ENCODE assay signal across 17 cellular contexts in the genomic region with DNA sequence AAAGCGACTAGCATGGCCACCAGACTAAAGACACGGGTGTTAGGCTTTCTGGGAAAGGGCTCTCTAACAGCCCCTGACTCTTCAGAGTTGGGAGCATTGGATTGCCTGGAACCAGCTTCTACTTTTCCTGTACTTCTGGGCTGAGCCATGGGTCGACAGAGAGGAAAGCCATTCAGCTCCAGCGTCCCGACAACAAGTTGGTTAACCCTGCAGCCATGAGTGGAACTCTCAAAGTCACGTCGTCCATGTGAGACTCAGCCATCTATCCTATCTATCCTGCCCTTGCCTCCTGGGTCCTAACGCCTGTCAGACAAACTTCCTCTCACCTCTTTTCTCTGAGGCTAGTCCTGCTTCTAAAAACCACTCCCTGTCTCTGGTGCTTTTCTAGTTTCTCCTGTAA. TPM values are rescaled to one million over a fixed set of nuclear protein-coding genes. Genes with fewer than 3 reads are reported as not detected.
A peak's percentile ranks its signal among the peaks of the same experiment; 100 is the strongest.
DNase-seq lines count a peak whose midpoint lies in the region; ATAC-seq, FAIRE-seq and TF ChIP-seq lines count a peak whose summit lies in the region.
"Had no signal": no experiment of that assay in that cellular context is flagged by ENCODE, and none has a peak within 500 bp of the region (broad histone marks: within the 10 kb centered on the region; RNA-seq: fewer than 3 reads in every experiment).

No MANE protein-coding gene starts in this region.

- peaks cover 0 to 19% of the 10 kb centered on the region in 2 experiments; a peak in 3 of 5 replicates for H3K4me1 ChIP-seq in K562 (replicated peaks in 1 of 2; ENCODE audit: control insufficient read depth in 2 of 2, insufficient read depth in 2 of 2, low read length in 2 of 2)
- H3K4me1 ChIP-seq: parathyroid adenoma, suprapubic skin had no signal

- H3K4me1 Mint-ChIP-seq in activated CD8-positive, alpha-beta T cell treated with anti-CD3 and anti-CD28 coated beads, Interleukin-2, amount 10 ng/mL, durations not matched to agents 7 days and 5 days (ENCODE audit: low read depth): peaks cover 50% of the 10 kb centered on the region
- H3K4me1 Mint-ChIP-seq in stimulated activated naive CD8-positive, alpha-beta T cell treated with anti-CD3 and anti-CD28 coated beads, Interleukin-15, Interleukin-2, amounts not matched to agents 100 ng/mL and 50 ng/mL, for 24 hours (ENCODE audit: low read depth): peaks cover 36% of the 10 kb centered on the region
- H3K4me1 Mint-ChIP-seq: brain had no signal

- POLR2A ChIA-PET in activated CD8-positive, alpha-beta T cell treated with anti-CD3 and anti-CD28 coated beads, Interleukin-2, amount 10 ng/mL, durations not matched to agents 7 days and 5 days (lab: Charles Lee): interaction anchor here (1.4 to 1.9 kb wide), 2 partner anchors 27 to 32 kb away, joined by 6 to 17 read pairs; partner anchors contain the start of gene TBC1D5
- POLR2A ChIA-PET in K562 (lab: Yijun Ruan, JAX): interaction anchor here (0.7 kb wide), 1 partner anchor 39 kb away, joined by 3 read pairs; no protein-coding TSS in a partner anchor

- peaks cover 10% of the 10 kb centered on the region for H3K9me3 Mint-ChIP-seq in activated CD8-positive, alpha-beta T cell treated with anti-CD3 and anti-CD28 coated beads, Interleukin-2, amount 10 ng/mL, durations not matched to agents 7 days and 5 days (ENCODE audit: insufficient read depth)
- H3K9me3 Mint-ChIP-seq in stimulated activated naive CD8-positive, alpha-beta T cell treated with anti-CD3 and anti-CD28 coated beads, Interleukin-15, Interleukin-2, amounts not matched to agents 100 ng/mL and 50 ng/mL, for 24 hours: peaks cover 8% of the 10 kb centered on the region
- H3K9me3 Mint-ChIP-seq: dendritic cell treated with granulocyte-macrophage colony-stimulating factor and Interleukin-4, amounts not matched to agents 40 ng/mL and 50 ng/mL, for 4 days had no signal

- H3K4me3 ChIP-seq in K562: no peak overlapping the region
- H3K4me3 ChIP-seq: left lung, suprapubic skin had no signal

- peak overlapping the region; percentile 81 for H3K27ac Mint-ChIP-seq in activated CD8-positive, alpha-beta T cell treated with anti-CD3 and anti-CD28 coated beads, Interleukin-2, amount 10 ng/mL, durations not matched to agents 7 days and 5 days
- peak overlapping the region; percentile 92 for H3K27ac Mint-ChIP-seq in stimulated activated naive CD8-positive, alpha-beta T cell treated with anti-CD3 and anti-CD28 coated beads, Interleukin-15, Interleukin-2, amounts not matched to agents 100 ng/mL and 50 ng/mL, for 24 hours
- H3K27ac Mint-ChIP-seq: brain; dendritic cell treated with granulocyte-macrophage colony-stimulating factor and Interleukin-4, amounts not matched to agents 40 ng/mL and 50 ng/mL, for 4 days had no signal

- peaks cover 53% of the 10 kb centered on the region for H3K36me3 Mint-ChIP-seq in activated CD8-positive, alpha-beta T cell treated with anti-CD3 and anti-CD28 coated beads, Interleukin-2, amount 10 ng/mL, durations not matched to agents 7 days and 5 days (ENCODE audit: low read depth)
- H3K36me3 Mint-ChIP-seq in stimulated activated naive CD8-positive, alpha-beta T cell treated with anti-CD3 and anti-CD28 coated beads, Interleukin-15, Interleukin-2, amounts not matched to agents 100 ng/mL and 50 ng/mL, for 24 hours (ENCODE audit: low read depth): peaks cover 9% of the 10 kb centered on the region
- H3K36me3 Mint-ChIP-seq: brain had no signal

- in situ Hi-C loops in K562 (cut with MboI): no loop called here

- WGBS in K562 (ENCODE audit: insufficient coverage, low coverage, missing lambda C conversion rate): 48% methylated on average over 8 of the region's 8 CpGs

- intact Hi-C loops in K562 (cut with micrococcal nuclease): no loop called here

- peak overlapping the region; percentile 3; the same call in 1 of the 2 replicates for H3K4me2 ChIP-seq in K562 (ENCODE audit: insufficient read depth, low read length)

- H3K9ac ChIP-seq in K562 (ENCODE audit: insufficient read depth in 1 of 2, low read depth in 2 of 2, low read length in 2 of 2): no peak overlapping the region
- H3K9ac ChIP-seq: parathyroid adenoma had no signal

- FAIRE-seq in K562 (lab: Jason Lieb, UNC): no peak
- FAIRE-seq: small intestine had no signal

- H2AFZ ChIP-seq in K562 (ENCODE audit: low read depth, low read length): peak overlapping the region; percentile 73
- H2AFZ ChIP-seq: parathyroid adenoma had no signal

- TF ChIP-seq EP300 in K562 (IDR thresholded peaks at IDR 0.05; ENCODE audit: low read length): no peak

- peaks cover 2% of the 10 kb centered on the region; the same call in 1 of the 2 replicates for H3K9me3 ChIP-seq in K562 (replicated peaks; ENCODE audit: control insufficient read depth, insufficient read depth, low read depth, low read length)
- H3K9me3 ChIP-seq: left lung, suprapubic skin had no signal

- H3K36me3 ChIP-seq in K562 (ENCODE audit: control insufficient read depth, insufficient read depth, low read length): no peaks in the 10 kb centered on the region
- H3K36me3 ChIP-seq: left lung, suprapubic skin had no signal

- no peak for TF ChIP-seq CTCF in K562 (IDR thresholded peaks at IDR 0.05 in 2 of 3, conservative IDR thresholded peaks at IDR 0.05 in 1 of 3; ENCODE audit: insufficient read depth in 2 of 3, low read depth in 1 of 3, low read length in 3 of 3)

- peak; percentile 48 for ATAC-seq in activated CD8-positive, alpha-beta T cell treated with anti-CD3 and anti-CD28 coated beads, Interleukin-2, amount 10 ng/mL, durations not matched to agents 7 days and 5 days
- no peak for ATAC-seq in K562
- ATAC-seq: left lung had no signal

- TF ChIP-seq RAD21 in K562 (CRISPR knock-in tag; conservative IDR thresholded peaks at IDR 0.05 in 1 of 2, IDR thresholded peaks at IDR 0.05 in 1 of 2): no peak

- H4K20me1 ChIP-seq in K562 (replicated peaks; ENCODE audit: control insufficient read depth, insufficient read depth, low read length): no peaks in the 10 kb centered on the region

- H3K27me3 ChIP-seq in K562 (ENCODE audit: control insufficient read depth in 2 of 2, insufficient read depth in 2 of 2, low read length in 2 of 2): no peaks in the 10 kb centered on the region
- H3K27me3 ChIP-seq: left lung, suprapubic skin had no signal

- peak overlapping the region; percentile 75 for H3K4me3 Mint-ChIP-seq in activated CD8-positive, alpha-beta T cell treated with anti-CD3 and anti-CD28 coated beads, Interleukin-2, amount 10 ng/mL, durations not matched to agents 7 days and 5 days
- peak overlapping the region; percentile 78 for H3K4me3 Mint-ChIP-seq in stimulated activated naive CD8-positive, alpha-beta T cell treated with anti-CD3 and anti-CD28 coated beads, Interleukin-15, Interleukin-2, amounts not matched to agents 100 ng/mL and 50 ng/mL, for 24 hours
- H3K4me3 Mint-ChIP-seq: brain; dendritic cell treated with granulocyte-macrophage colony-stimulating factor and Interleukin-4, amounts not matched to agents 40 ng/mL and 50 ng/mL, for 4 days had no signal

- peaks cover 14% of the 10 kb centered on the region for H3K27me3 Mint-ChIP-seq in activated CD8-positive, alpha-beta T cell treated with anti-CD3 and anti-CD28 coated beads, Interleukin-2, amount 10 ng/mL, durations not matched to agents 7 days and 5 days (ENCODE audit: low read depth)
- peaks cover 37% of the 10 kb centered on the region for H3K27me3 Mint-ChIP-seq in stimulated activated naive CD8-positive, alpha-beta T cell treated with anti-CD3 and anti-CD28 coated beads, Interleukin-15, Interleukin-2, amounts not matched to agents 100 ng/mL and 50 ng/mL, for 24 hours

- CTCF ChIA-PET in activated CD8-positive, alpha-beta T cell treated with anti-CD3 and anti-CD28 coated beads, Interleukin-2, amount 10 ng/mL, durations not matched to agents 7 days and 5 days (lab: Charles Lee): interaction anchor here (0.8 to 1.5 kb wide), 4 partner anchors 26 to 130 kb away, joined by 3 to 5 read pairs (median 4); partner anchors contain the start of gene TBC1D5
- CTCF ChIA-PET in K562 (lab: Yijun Ruan, JAX; ENCODE audit: low intra/inter-chr PET ratio): no interaction called here

- no peaks in the 10 kb centered on the region for H3K9me1 ChIP-seq in K562 (ENCODE audit: control insufficient read depth, insufficient read depth, low read length)

- no peak overlapping the region for H3K27ac ChIP-seq in K562 (ENCODE audit: extremely low read depth, low read depth, low read length)
- H3K27ac ChIP-seq: left lung, parathyroid adenoma, suprapubic skin had no signal

- BruUV-seq in K562 (replicated peaks; lab: Mats Ljungman, UMichigan): no TSS peak

- TF ChIP-seq POLR2A in K562 (conservative IDR thresholded peaks at IDR 0.05): no peak

- H3K79me2 ChIP-seq in K562 (ENCODE audit: control insufficient read depth, insufficient read depth, low read length): no peaks in the 10 kb centered on the region
- H3K79me2 ChIP-seq: parathyroid adenoma had no signal

- peak in 2 of 3 donors; percentile 12 to 14 for DNase-seq in stimulated activated CD4-positive, alpha-beta T cell treated with anti-CD3 and anti-CD28 coated beads, Interleukin-12 subunit alpha, Interleukin-12 subunit beta, amount 100 ng/mL, for 48 hours (ENCODE audit: low read depth in 2 of 3, low spot score in 1 of 3)
- no peak for DNase-seq in stimulated activated CD4-positive, alpha-beta T cell treated with anti-CD3 and anti-CD28 coated beads, Interleukin-12 subunit alpha, Interleukin-12 subunit beta, amount 100 ng/mL, for 4 hours
- peak; percentile 74 for DNase-seq in activated CD8-positive, alpha-beta T cell treated with anti-CD3 and anti-CD28 coated beads, Interleukin-2, amount 10 ng/mL, durations not matched to agents 7 days and 5 days
- DNase-seq in K562 (ENCODE audit: extremely low read depth in 1 of 4, low spot score in 3 of 4) (no peak), NCI-H1694 (lab: John Stamatoyannopoulos, UW) (no peak), NOMO-1 (lab: John Stamatoyannopoulos, UW; ENCODE audit: unreplicated experiment in 2 of 2) (no peak), NCI-H1436 (lab: John Stamatoyannopoulos, UW) (no peak)
- DNase-seq: activated effector memory CD4-positive, alpha-beta T cell treated with anti-CD3 and anti-CD28 coated beads, Interleukin-2, amount 50 U/mL, for 16 hours; left lung; NCI-H1436 treated with DMSO at 0.1 percent for 48 hours; NK-92 treated with Interleukin-12 subunit alpha and Interleukin-12 subunit beta, amount 100 ng/mL, for 24 hours had no signal

RNA-seq across cellular contexts. Expression of gene TBC1D5, which starts 32.6 kb away (rescaled TPM):
- total RNA-seq in activated CD8-positive, alpha-beta T cell treated with anti-CD3 and anti-CD28 coated beads, Interleukin-2, amount 10 ng/mL, durations not matched to agents 7 days and 5 days: 10 to 100 TPM; 51.2 to 52.8 TPM
- 37.2 and 85.0 TPM in 2 replicates for total RNA-seq in K562 (2011; cell fraction: chromatin; rRNA removed; ENCODE audit: low replicate concordance)
- total RNA-seq in K562 (2011; cell fraction: nucleolus; rRNA removed): 19.2 and 21.7 TPM in 2 replicates
- total RNA-seq in K562 (2011; cell fraction: nucleoplasm; rRNA removed): 36.4 and 46.8 TPM in 2 replicates
- 26.5 and 27.0 TPM in 2 replicates for total RNA-seq in K562 (2014; rRNA removed)
- 36.0 and 36.4 TPM in 2 replicates for total RNA-seq in K562 (2014; rRNA removed; fragmentation: Illumina TruSeq; extraction: Trizol)
- 36.6 and 38.1 TPM in 2 replicates for total RNA-seq in K562 (2015; rRNA removed; fragmentation: Illumina TruSeq; extraction: Trizol)
- 25.6 and 28.9 TPM in 2 replicates for total RNA-seq in K562 (2021)
- polyA plus RNA-seq in K562 (2011; rRNA removed): 28.0 and 31.8 TPM in 2 replicates
- 16.9 and 21.2 TPM in 2 replicates for polyA plus RNA-seq in K562 (2011; cell fraction: cytosol; rRNA removed)
- polyA plus RNA-seq in K562 (2011; cell fraction: nucleus; rRNA removed): 15.1 and 18.6 TPM in 2 replicates
- polyA plus RNA-seq in K562 (2012): 15.9 and 23.7 TPM in 2 replicates
- polyA plus RNA-seq in K562 (2014; fragmentation: Illumina TruSeq; extraction: Trizol): 21.8 and 24.2 TPM in 2 replicates
- 1 to 10 TPM; 2.9 to 5.1 TPM for polyA plus RNA-seq in K562 (2014; fragmentation: Nextera tagmentation; extraction: Ambion mirVana)
- polyA plus RNA-seq in K562 (2014; rRNA removed): 13.5 and 19.8 TPM in 2 replicates
- polyA minus RNA-seq in K562 (2011; rRNA and poly(A)+ RNA removed): 68.1 and 87.9 TPM in 2 replicates
- polyA minus RNA-seq in K562 (2011; cell fraction: cytosol; rRNA and poly(A)+ RNA removed): 33.6 and 38.9 TPM in 2 replicates
- 35.9 and 61.5 TPM in 2 replicates for polyA minus RNA-seq in K562 (2011; cell fraction: nucleus; rRNA and poly(A)+ RNA removed)

Comparison
In these comparisons a context has a peak if more than half of its experiments do, and no peak if none do; other contexts are left out.
1. DNase-seq: peak in stimulated activated CD4-positive, alpha-beta T cell treated with anti-CD3 and anti-CD28 coated beads, Interleukin-12 subunit alpha, Interleukin-12 subunit beta, amount 100 ng/mL, for 48 hours (2 of 3) and activated CD8-positive, alpha-beta T cell treated with anti-CD3 and anti-CD28 coated beads, Interleukin-2, amount 10 ng/mL, durations not matched to agents 7 days and 5 days (single experiment); none in stimulated activated CD4-positive, alpha-beta T cell treated with anti-CD3 and anti-CD28 coated beads, Interleukin-12 subunit alpha, Interleukin-12 subunit beta, amount 100 ng/mL, for 4 hours (single experiment), K562 (0 of 4), NCI-H1694 (single experiment), NOMO-1 (0 of 2) and NCI-H1436 (single experiment).